37 cellular contexts compared by ENCODE assay signal in the genomic region with DNA sequence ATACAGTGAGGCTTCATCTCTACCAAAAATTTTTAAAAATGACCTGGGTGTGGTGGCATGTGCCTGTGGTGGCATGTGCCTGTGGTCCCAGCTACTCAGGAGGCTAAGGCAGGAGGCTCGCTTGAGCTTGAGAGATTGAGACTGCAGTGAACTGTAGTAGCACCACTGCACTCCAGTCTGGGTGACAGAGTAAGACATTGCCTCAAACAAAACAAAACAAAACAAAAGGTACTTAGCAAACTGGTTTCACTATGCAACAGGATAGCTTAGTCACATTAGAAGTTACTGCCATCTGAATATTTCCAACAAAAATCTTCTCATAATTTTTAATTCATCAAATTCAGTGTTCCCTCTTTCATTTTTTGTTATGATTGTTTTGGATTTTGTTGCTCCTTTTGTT.
"Had no signal": no experiment of that assay in that cellular context is flagged by ENCODE, and none has a peak within 500 bp of the region (broad histone marks: within the 10 kb centered on the region; RNA-seq: fewer than 3 reads in every experiment).

No MANE protein-coding gene starts in this region.

- H3K36me3 Mint-ChIP-seq: activated CD8-positive, alpha-beta memory T cell treated with anti-CD3 and anti-CD28 coated beads, Interleukin-2, amount 10 ng/mL, durations not matched to agents 7 days and 5 days; activated naive CD4-positive, alpha-beta T cell treated with anti-CD3 and anti-CD28 coated beads, Interleukin-2, amount 10 ng/mL, durations not matched to agents 7 days and 5 days; activated naive CD8-positive, alpha-beta T cell had no signal

- H3K27ac ChIP-seq: brain microvascular endothelial cell, cardiac muscle cell, PC-9, RWPE1, VCaP had no signal

- H3K9me3 Mint-ChIP-seq: central memory CD8-positive, alpha-beta T cell had no signal

- H3K4me3 Mint-ChIP-seq: activated B cell treated with CpG ODN at 0.5 μM for 24 hours; activated CD4-positive, alpha-beta memory T cell treated with anti-CD3 and anti-CD28 coated beads, Interleukin-2, amount 10 ng/mL, durations not matched to agents 7 days and 5 days; activated CD8-positive, alpha-beta memory T cell treated with anti-CD3 and anti-CD28 coated beads, Interleukin-2, amount 10 ng/mL, durations not matched to agents 7 days and 5 days; activated naive CD4-positive, alpha-beta T cell treated with anti-CD3 and anti-CD28 coated beads, Interleukin-2, amount 10 ng/mL, durations not matched to agents 7 days and 5 days; activated naive CD8-positive, alpha-beta T cell; activated naive CD8-positive, alpha-beta T cell treated with anti-CD3 and anti-CD28 coated beads, Interleukin-2, amount 50 U/mL, for 24 hours; central memory CD8-positive, alpha-beta T cell had no signal

- H3K4me1 Mint-ChIP-seq: activated B cell treated with CpG ODN at 0.5 μM for 24 hours; activated CD4-positive, alpha-beta memory T cell treated with anti-CD3 and anti-CD28 coated beads, Interleukin-2, amount 10 ng/mL, durations not matched to agents 7 days and 5 days; activated CD8-positive, alpha-beta memory T cell treated with anti-CD3 and anti-CD28 coated beads, Interleukin-2, amount 10 ng/mL, durations not matched to agents 7 days and 5 days; activated naive CD4-positive, alpha-beta T cell treated with anti-CD3 and anti-CD28 coated beads, Interleukin-2, amount 10 ng/mL, durations not matched to agents 7 days and 5 days; activated naive CD8-positive, alpha-beta T cell treated with anti-CD3 and anti-CD28 coated beads, Interleukin-2, amount 50 U/mL, for 24 hours; central memory CD8-positive, alpha-beta T cell had no signal

- H3K36me3 ChIP-seq: brain microvascular endothelial cell, cardiac muscle cell, MG63 had no signal

- H3K27ac Mint-ChIP-seq: activated B cell treated with CpG ODN at 0.5 μM for 24 hours; activated CD4-positive, alpha-beta memory T cell treated with anti-CD3 and anti-CD28 coated beads, Interleukin-2, amount 10 ng/mL, durations not matched to agents 7 days and 5 days; activated CD8-positive, alpha-beta memory T cell treated with anti-CD3 and anti-CD28 coated beads, Interleukin-2, amount 10 ng/mL, durations not matched to agents 7 days and 5 days; activated naive CD4-positive, alpha-beta T cell treated with anti-CD3 and anti-CD28 coated beads, Interleukin-2, amount 10 ng/mL, durations not matched to agents 7 days and 5 days; activated naive CD8-positive, alpha-beta T cell; activated naive CD8-positive, alpha-beta T cell treated with anti-CD3 and anti-CD28 coated beads, Interleukin-2, amount 50 U/mL, for 24 hours had no signal

- ATAC-seq: activated CD8-positive, alpha-beta memory T cell treated with anti-CD3 and anti-CD28 coated beads, Interleukin-2, amount 10 ng/mL, durations not matched to agents 7 days and 5 days; activated naive CD8-positive, alpha-beta T cell treated with anti-CD3 and anti-CD28 coated beads, Interleukin-2, amount 50 U/mL, for 24 hours; Right ventricle myocardium inferior had no signal

- DNase-seq: activated B cell treated with CpG ODN at 0.5 μM for 24 hours; activated CD4-positive, alpha-beta memory T cell treated with anti-CD3 and anti-CD28 coated beads, Interleukin-2, amount 10 ng/mL, durations not matched to agents 7 days and 5 days; activated CD4-positive, alpha-beta T cell treated with anti-CD3 and anti-CD28 coated beads for 4 hours; activated CD4-positive, CD25-positive, alpha-beta regulatory T cell treated with anti-CD3 and anti-CD28 coated beads, Interleukin-2, amount 50 U/mL, for 72 hours; activated CD8-positive, alpha-beta memory T cell treated with anti-CD3 and anti-CD28 coated beads for 24 hours; activated CD8-positive, alpha-beta memory T cell treated with anti-CD3 and anti-CD28 coated beads, Interleukin-2, amount 10 ng/mL, durations not matched to agents 7 days and 5 days; activated CD8-positive, alpha-beta memory T cell treated with anti-CD3 and anti-CD28 coated beads, Interleukin-2, amount 50 U/mL, for 48 hours; activated effector memory CD4-positive, alpha-beta T cell treated with Interleukin-2 at 50 U/mL for 16 hours; activated naive CD4-positive, alpha-beta T cell treated with anti-CD3 and anti-CD28 coated beads, Interleukin-2, amount 10 ng/mL, durations not matched to agents 7 days and 5 days; activated naive CD8-positive, alpha-beta T cell treated with anti-CD3 and anti-CD28 coated beads, Interleukin-2, amount 50 U/mL, for 24 hours; activated T-cell treated with anti-CD3 and anti-CD28 coated beads, Interleukin-2, amount 50 U/mL, for 48 hours; anterior cingulate cortex; brain microvascular endothelial cell; Kasumi-1; MG63; NCI-H1048; NCI-H1105 treated with DMSO at 0.1 percent for 48 hours; NCI-H1436; NCI-H1694; NCI-H1930; NCI-H2081 treated with DMSO at 0.1 percent for 48 hours; NCI-H2171; NCI-H510A; NCI-H526; NCI-H748 treated with DMSO at 0.1 percent for 48 hours; NK-92 treated with Interleukin-12 subunit alpha and Interleukin-12 subunit beta, amount 100 ng/mL, for 24 hours; PC-9; SW 1271; T-helper 1 cell; T-helper 2 cell; T-helper 9 cell had no signal

- H3K27me3 ChIP-seq: brain microvascular endothelial cell, cardiac muscle cell, MG63 had no signal

- H3K4me3 ChIP-seq: cardiac muscle cell, MG63, PC-9 had no signal
